1 cellular context compared by ENCODE assay signal in the genomic region with DNA sequence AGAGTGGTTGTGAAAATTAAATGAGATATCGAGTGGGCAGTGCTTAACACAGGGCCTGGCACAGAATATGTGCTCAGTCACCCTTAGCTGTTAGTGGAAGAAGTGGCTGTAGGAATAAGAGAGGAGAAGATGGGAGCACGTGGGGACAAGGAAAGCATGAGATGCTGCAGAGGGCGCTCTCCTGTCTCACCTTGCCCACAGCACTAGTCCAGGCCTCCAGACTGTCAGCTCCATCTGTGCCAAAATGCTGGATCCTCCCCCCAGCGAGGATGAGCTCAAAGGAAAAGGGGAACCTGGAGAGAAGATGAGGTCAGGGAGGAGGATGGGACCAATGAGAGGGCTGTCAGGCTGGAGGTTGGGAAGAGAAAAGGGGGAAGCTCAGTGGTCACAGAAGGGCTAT.
TF ChIP-seq lines count a peak whose summit lies in the region.

No MANE protein-coding gene starts in this region.

TF ChIP-seq in K562, 482 proteins besides CTCF, POLR2A, EP300 and RAD21 (continued from another document and continues in another):
- TF ChIP-seq DACH1 (IDR thresholded peaks at IDR 0.05; ENCODE audit: partially characterized antibody) (no peak), ZNF75A (CRISPR knock-in tag; IDR thresholded peaks at IDR 0.05) (no peak), MAFK (IDR thresholded peaks at IDR 0.05; ENCODE audit: low read length) (no peak), RAD51 (IDR thresholded peaks at IDR 0.05; ENCODE audit: borderline replicate concordance, low read depth) (peak; percentile 11; the same call in 1 of the 2 replicates), SMAD3 (CRISPR knock-in tag; conservative IDR thresholded peaks at IDR 0.05) (no peak), MAFF (IDR thresholded peaks at IDR 0.05; ENCODE audit: low read length) (peak; percentile 3; the same call in 1 of the 2 replicates), HMG20B (CRISPR knock-in tag; IDR thresholded peaks at IDR 0.05) (no peak), ESRRA (IDR thresholded peaks at IDR 0.05; ENCODE audit: borderline replicate concordance, low read depth) (peak; percentile 80), HIVEP1 (CRISPR knock-in tag; IDR thresholded peaks at IDR 0.05) (no peak), CBX8 (IDR thresholded peaks at IDR 0.05; ENCODE audit: borderline replicate concordance, extremely low read depth, low read depth, low read length, poor library complexity, severe bottlenecking) (no peak), EHMT2 (IDR thresholded peaks at IDR 0.05) (0 out of 2 replicates have a peak, but pooled peaks have one; percentile 14), ZNF764 (CRISPR knock-in tag; IDR thresholded peaks at IDR 0.05; ENCODE audit: low read depth) (no peak), NBN (IDR thresholded peaks at IDR 0.05; ENCODE audit: low read depth) (no peak), NFE2 (IDR thresholded peaks at IDR 0.05; ENCODE audit: low read depth) (peak; percentile 10; the same call in 1 of the 2 replicates), JUND (IDR thresholded peaks at IDR 0.05; ENCODE audit: borderline replicate concordance, low read depth, low read length) (peak; percentile 17; the same call in 1 of the 2 replicates), JUND (tag; IDR thresholded peaks at IDR 0.05; ENCODE audit: borderline replicate concordance, low read depth, low read length) (no peak), CREB1 (IDR thresholded peaks at IDR 0.05) (no peak), CREB1 (CRISPR knock-in tag; IDR thresholded peaks at IDR 0.05) (no peak), TCF3 (CRISPR knock-in tag; IDR thresholded peaks at IDR 0.05) (no peak), MEIS2 (IDR thresholded peaks at IDR 0.05; ENCODE audit: partially characterized antibody) (no peak), CTBP1 (IDR thresholded peaks at IDR 0.05; ENCODE audit: borderline replicate concordance) (peak; percentile 98), JUN (IDR thresholded peaks at IDR 0.05; ENCODE audit: borderline replicate concordance, low read depth, low read length) (peak; percentile 35; the same call in 1 of the 2 replicates), JUN (CRISPR knock-in tag; IDR thresholded peaks at IDR 0.05; ENCODE audit: borderline replicate concordance) (no peak), PURB (CRISPR knock-in tag; IDR thresholded peaks at IDR 0.05; ENCODE audit: low read depth) (no peak), ATF7 (IDR thresholded peaks at IDR 0.05) (peak; percentile 53; the same call in 1 of the 2 replicates), ZNF12 (CRISPR knock-in tag; IDR thresholded peaks at IDR 0.05) (no peak), KDM4B (IDR thresholded peaks at IDR 0.05; ENCODE audit: borderline replicate concordance in 2 of 2, low read depth in 1 of 2) (no peak), CCNT2 (IDR thresholded peaks at IDR 0.05; ENCODE audit: borderline replicate concordance, extremely low read depth, insufficient read length, low read depth, low read length) (no peak), SIRT6 (IDR thresholded peaks at IDR 0.05; ENCODE audit: low read depth, low read length) (no peak), KHSRP (IDR thresholded peaks at IDR 0.05) (no peak), YY1 (IDR thresholded peaks at IDR 0.05; ENCODE audit: borderline replicate concordance in 1 of 3, control insufficient read depth in 1 of 3, extremely low read depth in 1 of 3, insufficient read depth in 3 of 3, insufficient read length in 1 of 3, insufficient replicate concordance in 2 of 3, low read depth in 1 of 3, low read length in 2 of 3) (peak in 1 of 3 experiments; percentile 17), ZNF431 (CRISPR knock-in tag; IDR thresholded peaks at IDR 0.05) (no peak; the same call in 1 of the 2 replicates), ZNF695 (CRISPR knock-in tag; IDR thresholded peaks at IDR 0.05) (no peak), HMG20A (CRISPR knock-in tag; conservative IDR thresholded peaks at IDR 0.05) (no peak), PRMT5 (CRISPR knock-in tag; IDR thresholded peaks at IDR 0.05) (no peak), HNRNPH1 (optimal IDR thresholded peaks at IDR 0.05; ENCODE audit: low read depth, low read length) (no peak), ZNF282 (CRISPR knock-in tag; IDR thresholded peaks at IDR 0.05) (no peak), ZNF830 (CRISPR knock-in tag; IDR thresholded peaks at IDR 0.05) (no peak), ERF (CRISPR knock-in tag; IDR thresholded peaks at IDR 0.05) (no peak), ZNF77 (CRISPR knock-in tag; IDR thresholded peaks at IDR 0.05) (no peak), ZNF347 (CRISPR knock-in tag; IDR thresholded peaks at IDR 0.05; ENCODE audit: low read depth) (no peak)
- TF ChIP-seq, protein P1, sequence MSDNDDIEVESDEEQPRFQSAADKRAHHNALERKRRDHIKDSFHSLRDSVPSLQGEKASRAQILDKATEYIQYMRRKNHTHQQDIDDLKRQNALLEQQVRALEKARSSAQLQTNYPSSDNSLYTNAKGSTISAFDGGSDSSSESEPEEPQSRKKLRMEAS (CRISPR knock-in tag; IDR thresholded peaks at IDR 0.05): peak; percentile 85
- TF ChIP-seq, protein P2, sequence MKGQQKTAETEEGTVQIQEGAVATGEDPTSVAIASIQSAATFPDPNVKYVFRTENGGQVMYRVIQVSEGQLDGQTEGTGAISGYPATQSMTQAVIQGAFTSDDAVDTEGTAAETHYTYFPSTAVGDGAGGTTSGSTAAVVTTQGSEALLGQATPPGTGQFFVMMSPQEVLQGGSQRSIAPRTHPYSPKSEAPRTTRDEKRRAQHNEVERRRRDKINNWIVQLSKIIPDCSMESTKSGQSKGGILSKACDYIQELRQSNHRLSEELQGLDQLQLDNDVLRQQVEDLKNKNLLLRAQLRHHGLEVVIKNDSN (CRISPR knock-in tag; IDR thresholded peaks at IDR 0.05): peak; percentile 69
- TF ChIP-seq, protein P3, sequence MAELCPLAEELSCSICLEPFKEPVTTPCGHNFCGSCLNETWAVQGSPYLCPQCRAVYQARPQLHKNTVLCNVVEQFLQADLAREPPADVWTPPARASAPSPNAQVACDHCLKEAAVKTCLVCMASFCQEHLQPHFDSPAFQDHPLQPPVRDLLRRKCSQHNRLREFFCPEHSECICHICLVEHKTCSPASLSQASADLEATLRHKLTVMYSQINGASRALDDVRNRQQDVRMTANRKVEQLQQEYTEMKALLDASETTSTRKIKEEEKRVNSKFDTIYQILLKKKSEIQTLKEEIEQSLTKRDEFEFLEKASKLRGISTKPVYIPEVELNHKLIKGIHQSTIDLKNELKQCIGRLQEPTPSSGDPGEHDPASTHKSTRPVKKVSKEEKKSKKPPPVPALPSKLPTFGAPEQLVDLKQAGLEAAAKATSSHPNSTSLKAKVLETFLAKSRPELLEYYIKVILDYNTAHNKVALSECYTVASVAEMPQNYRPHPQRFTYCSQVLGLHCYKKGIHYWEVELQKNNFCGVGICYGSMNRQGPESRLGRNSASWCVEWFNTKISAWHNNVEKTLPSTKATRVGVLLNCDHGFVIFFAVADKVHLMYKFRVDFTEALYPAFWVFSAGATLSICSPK (IDR thresholded peaks at IDR 0.05; ENCODE audit: borderline replicate concordance): no peak
- TF ChIP-seq, protein P4, sequence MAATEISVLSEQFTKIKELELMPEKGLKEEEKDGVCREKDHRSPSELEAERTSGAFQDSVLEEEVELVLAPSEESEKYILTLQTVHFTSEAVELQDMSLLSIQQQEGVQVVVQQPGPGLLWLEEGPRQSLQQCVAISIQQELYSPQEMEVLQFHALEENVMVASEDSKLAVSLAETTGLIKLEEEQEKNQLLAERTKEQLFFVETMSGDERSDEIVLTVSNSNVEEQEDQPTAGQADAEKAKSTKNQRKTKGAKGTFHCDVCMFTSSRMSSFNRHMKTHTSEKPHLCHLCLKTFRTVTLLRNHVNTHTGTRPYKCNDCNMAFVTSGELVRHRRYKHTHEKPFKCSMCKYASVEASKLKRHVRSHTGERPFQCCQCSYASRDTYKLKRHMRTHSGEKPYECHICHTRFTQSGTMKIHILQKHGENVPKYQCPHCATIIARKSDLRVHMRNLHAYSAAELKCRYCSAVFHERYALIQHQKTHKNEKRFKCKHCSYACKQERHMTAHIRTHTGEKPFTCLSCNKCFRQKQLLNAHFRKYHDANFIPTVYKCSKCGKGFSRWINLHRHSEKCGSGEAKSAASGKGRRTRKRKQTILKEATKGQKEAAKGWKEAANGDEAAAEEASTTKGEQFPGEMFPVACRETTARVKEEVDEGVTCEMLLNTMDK (IDR thresholded peaks at IDR 0.05; ENCODE audit: borderline replicate concordance, insufficient read depth, low read depth, low read length, poor library complexity, severe bottlenecking): peak; percentile 81
- TF ChIP-seq, protein P5, sequence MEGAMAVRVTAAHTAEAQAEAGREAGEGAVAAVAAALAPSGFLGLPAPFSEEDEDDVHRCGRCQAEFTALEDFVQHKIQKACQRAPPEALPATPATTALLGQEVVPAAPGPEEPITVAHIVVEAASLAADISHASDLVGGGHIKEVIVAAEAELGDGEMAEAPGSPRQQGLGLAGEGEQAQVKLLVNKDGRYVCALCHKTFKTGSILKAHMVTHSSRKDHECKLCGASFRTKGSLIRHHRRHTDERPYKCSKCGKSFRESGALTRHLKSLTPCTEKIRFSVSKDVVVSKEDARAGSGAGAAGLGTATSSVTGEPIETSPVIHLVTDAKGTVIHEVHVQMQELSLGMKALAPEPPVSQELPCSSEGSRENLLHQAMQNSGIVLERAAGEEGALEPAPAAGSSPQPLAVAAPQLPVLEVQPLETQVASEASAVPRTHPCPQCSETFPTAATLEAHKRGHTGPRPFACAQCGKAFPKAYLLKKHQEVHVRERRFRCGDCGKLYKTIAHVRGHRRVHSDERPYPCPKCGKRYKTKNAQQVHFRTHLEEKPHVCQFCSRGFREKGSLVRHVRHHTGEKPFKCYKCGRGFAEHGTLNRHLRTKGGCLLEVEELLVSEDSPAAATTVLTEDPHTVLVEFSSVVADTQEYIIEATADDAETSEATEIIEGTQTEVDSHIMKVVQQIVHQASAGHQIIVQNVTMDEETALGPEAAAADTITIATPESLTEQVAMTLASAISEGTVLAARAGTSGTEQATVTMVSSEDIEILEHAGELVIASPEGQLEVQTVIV (CRISPR knock-in tag; IDR thresholded peaks at IDR 0.05; ENCODE audit: borderline replicate concordance): no peak
- TF ChIP-seq, protein P6, sequence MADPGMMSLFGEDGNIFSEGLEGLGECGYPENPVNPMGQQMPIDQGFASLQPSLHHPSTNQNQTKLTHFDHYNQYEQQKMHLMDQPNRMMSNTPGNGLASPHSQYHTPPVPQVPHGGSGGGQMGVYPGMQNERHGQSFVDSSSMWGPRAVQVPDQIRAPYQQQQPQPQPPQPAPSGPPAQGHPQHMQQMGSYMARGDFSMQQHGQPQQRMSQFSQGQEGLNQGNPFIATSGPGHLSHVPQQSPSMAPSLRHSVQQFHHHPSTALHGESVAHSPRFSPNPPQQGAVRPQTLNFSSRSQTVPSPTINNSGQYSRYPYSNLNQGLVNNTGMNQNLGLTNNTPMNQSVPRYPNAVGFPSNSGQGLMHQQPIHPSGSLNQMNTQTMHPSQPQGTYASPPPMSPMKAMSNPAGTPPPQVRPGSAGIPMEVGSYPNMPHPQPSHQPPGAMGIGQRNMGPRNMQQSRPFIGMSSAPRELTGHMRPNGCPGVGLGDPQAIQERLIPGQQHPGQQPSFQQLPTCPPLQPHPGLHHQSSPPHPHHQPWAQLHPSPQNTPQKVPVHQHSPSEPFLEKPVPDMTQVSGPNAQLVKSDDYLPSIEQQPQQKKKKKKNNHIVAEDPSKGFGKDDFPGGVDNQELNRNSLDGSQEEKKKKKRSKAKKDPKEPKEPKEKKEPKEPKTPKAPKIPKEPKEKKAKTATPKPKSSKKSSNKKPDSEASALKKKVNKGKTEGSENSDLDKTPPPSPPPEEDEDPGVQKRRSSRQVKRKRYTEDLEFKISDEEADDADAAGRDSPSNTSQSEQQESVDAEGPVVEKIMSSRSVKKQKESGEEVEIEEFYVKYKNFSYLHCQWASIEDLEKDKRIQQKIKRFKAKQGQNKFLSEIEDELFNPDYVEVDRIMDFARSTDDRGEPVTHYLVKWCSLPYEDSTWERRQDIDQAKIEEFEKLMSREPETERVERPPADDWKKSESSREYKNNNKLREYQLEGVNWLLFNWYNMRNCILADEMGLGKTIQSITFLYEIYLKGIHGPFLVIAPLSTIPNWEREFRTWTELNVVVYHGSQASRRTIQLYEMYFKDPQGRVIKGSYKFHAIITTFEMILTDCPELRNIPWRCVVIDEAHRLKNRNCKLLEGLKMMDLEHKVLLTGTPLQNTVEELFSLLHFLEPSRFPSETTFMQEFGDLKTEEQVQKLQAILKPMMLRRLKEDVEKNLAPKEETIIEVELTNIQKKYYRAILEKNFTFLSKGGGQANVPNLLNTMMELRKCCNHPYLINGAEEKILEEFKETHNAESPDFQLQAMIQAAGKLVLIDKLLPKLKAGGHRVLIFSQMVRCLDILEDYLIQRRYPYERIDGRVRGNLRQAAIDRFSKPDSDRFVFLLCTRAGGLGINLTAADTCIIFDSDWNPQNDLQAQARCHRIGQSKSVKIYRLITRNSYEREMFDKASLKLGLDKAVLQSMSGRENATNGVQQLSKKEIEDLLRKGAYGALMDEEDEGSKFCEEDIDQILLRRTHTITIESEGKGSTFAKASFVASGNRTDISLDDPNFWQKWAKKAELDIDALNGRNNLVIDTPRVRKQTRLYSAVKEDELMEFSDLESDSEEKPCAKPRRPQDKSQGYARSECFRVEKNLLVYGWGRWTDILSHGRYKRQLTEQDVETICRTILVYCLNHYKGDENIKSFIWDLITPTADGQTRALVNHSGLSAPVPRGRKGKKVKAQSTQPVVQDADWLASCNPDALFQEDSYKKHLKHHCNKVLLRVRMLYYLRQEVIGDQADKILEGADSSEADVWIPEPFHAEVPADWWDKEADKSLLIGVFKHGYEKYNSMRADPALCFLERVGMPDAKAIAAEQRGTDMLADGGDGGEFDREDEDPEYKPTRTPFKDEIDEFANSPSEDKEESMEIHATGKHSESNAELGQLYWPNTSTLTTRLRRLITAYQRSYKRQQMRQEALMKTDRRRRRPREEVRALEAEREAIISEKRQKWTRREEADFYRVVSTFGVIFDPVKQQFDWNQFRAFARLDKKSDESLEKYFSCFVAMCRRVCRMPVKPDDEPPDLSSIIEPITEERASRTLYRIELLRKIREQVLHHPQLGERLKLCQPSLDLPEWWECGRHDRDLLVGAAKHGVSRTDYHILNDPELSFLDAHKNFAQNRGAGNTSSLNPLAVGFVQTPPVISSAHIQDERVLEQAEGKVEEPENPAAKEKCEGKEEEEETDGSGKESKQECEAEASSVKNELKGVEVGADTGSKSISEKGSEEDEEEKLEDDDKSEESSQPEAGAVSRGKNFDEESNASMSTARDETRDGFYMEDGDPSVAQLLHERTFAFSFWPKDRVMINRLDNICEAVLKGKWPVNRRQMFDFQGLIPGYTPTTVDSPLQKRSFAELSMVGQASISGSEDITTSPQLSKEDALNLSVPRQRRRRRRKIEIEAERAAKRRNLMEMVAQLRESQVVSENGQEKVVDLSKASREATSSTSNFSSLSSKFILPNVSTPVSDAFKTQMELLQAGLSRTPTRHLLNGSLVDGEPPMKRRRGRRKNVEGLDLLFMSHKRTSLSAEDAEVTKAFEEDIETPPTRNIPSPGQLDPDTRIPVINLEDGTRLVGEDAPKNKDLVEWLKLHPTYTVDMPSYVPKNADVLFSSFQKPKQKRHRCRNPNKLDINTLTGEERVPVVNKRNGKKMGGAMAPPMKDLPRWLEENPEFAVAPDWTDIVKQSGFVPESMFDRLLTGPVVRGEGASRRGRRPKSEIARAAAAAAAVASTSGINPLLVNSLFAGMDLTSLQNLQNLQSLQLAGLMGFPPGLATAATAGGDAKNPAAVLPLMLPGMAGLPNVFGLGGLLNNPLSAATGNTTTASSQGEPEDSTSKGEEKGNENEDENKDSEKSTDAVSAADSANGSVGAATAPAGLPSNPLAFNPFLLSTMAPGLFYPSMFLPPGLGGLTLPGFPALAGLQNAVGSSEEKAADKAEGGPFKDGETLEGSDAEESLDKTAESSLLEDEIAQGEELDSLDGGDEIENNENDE (IDR thresholded peaks at IDR 0.05; ENCODE audit: low read depth, low read length): no peak
